Comparison of ENCODE assay signal across 2 cellular contexts in genomic region chr2:85333877-85334276, GRCh38.
TF ChIP-seq lines count a peak whose summit lies in the region.

No MANE protein-coding gene starts in this region.

TF ChIP-seq in WTC11, 78 proteins besides CTCF, POLR2A, EP300 and RAD21:
- 0 out of 2 replicates have a peak, but pooled peaks have one; percentile 17 for TF ChIP-seq NFYB (CRISPR knock-in tag; conservative IDR thresholded peaks at IDR 0.05; ENCODE audit: low read depth)

TF ChIP-seq in HepG2, 621 proteins besides CTCF, POLR2A, EP300 and RAD21:
- peak; percentile 74 for TF ChIP-seq NFYC (CRISPR knock-in tag; IDR thresholded peaks at IDR 0.05)
- peak; percentile 68; the same call in 1 of the 2 replicates for TF ChIP-seq NFYB (CRISPR knock-in tag; IDR thresholded peaks at IDR 0.05)
